ENCODE assay signal across 14 cellular contexts in genomic region chr2:28399289-28399688, GRCh38. TPM values are rescaled to one million over a fixed set of nuclear protein-coding genes. Genes with fewer than 3 reads are reported as not detected.
DNase-seq lines count a peak whose midpoint lies in the region; ATAC-seq and TF ChIP-seq lines count a peak whose summit lies in the region.
"Had no signal": no experiment of that assay in that cellular context is flagged by ENCODE, and none has a peak within 500 bp of the region (broad histone marks: within the 10 kb centered on the region; RNA-seq: fewer than 3 reads in every experiment).

No MANE protein-coding gene starts in this region.

- H3K27ac ChIP-seq in ascending aorta (peak overlapping the region; percentile 99 to 100), hepatocyte (peak overlapping the region; percentile 100), skin epidermis (peak overlapping the region in 17 of 21 experiments; percentile 6 to 100 (median 99))

- H3K36me3 ChIP-seq in ascending aorta (peaks cover 32 to 60% of the 10 kb centered on the region in 2 donors), hepatocyte (replicated peaks; ENCODE audit: insufficient read depth, low read depth) (no peaks in the 10 kb centered on the region), BE2C (peaks cover 18% of the 10 kb centered on the region)

- peaks cover 6% of the 10 kb centered on the region for H3K36me3 Mint-ChIP-seq in natural killer cell treated with Interleukin-12 subunit alpha and Interleukin-12 subunit beta and Interleukin-15 and Interleukin-18, amount 100 ng/mL, for 72 hours
- H3K36me3 Mint-ChIP-seq: stimulated activated effector memory CD8-positive, alpha-beta T cell treated with anti-CD3 and anti-CD28 coated beads, Interleukin-12 subunit alpha, Interleukin-12 subunit beta, amount 100 ng/mL, for 72 hours had no signal

- no peaks in the 10 kb centered on the region for H3K9me2 ChIP-seq in hepatocyte (replicated peaks; ENCODE audit: insufficient read depth)

- H3K27me3 Mint-ChIP-seq in natural killer cell treated with Interleukin-12 subunit alpha and Interleukin-12 subunit beta and Interleukin-15 and Interleukin-18, amount 100 ng/mL, for 72 hours, result no peaks in the 10 kb centered on the region
- H3K27me3 Mint-ChIP-seq: activated CD4-positive, alpha-beta T cell treated with anti-CD3 and anti-CD28 coated beads, Interleukin-2, amount 10 ng/mL, durations not matched to agents 7 days and 5 days had no signal

- H3K4me1 ChIP-seq in ascending aorta (peaks cover 19 to 62% of the 10 kb centered on the region in 2 donors), hepatocyte (ENCODE audit: insufficient read depth) (peaks cover 48% of the 10 kb centered on the region), BE2C (peaks cover 11% of the 10 kb centered on the region; the same call in 1 of the 2 replicates)

- peak overlapping the region; percentile 71 for H3K4me2 ChIP-seq in hepatocyte

- no peak for ATAC-seq in natural killer cell treated with Interleukin-12 subunit alpha and Interleukin-12 subunit beta and Interleukin-15 and Interleukin-18, amount 100 ng/mL, for 72 hours

- H4K20me1 ChIP-seq in hepatocyte (ENCODE audit: insufficient read depth, poor library complexity, severe bottlenecking), result peaks cover 98% of the 10 kb centered on the region

- H3K27me3 ChIP-seq in ascending aorta (no peaks in the 10 kb centered on the region), hepatocyte (no peaks in the 10 kb centered on the region), BE2C (no peaks in the 10 kb centered on the region)
- H3K27me3 ChIP-seq: MG63 had no signal

- H3K9me3 ChIP-seq in ascending aorta, result no peaks in the 10 kb centered on the region
- no peaks in the 10 kb centered on the region for H3K9me3 ChIP-seq in hepatocyte (ENCODE audit: low read depth)
- H3K9me3 ChIP-seq in BE2C, result no peaks in the 10 kb centered on the region
- H3K9me3 ChIP-seq: MG63 had no signal

- DNase-seq in ELF-1 (ENCODE audit: low read depth, low spot score) (peak; percentile 1), ascending aorta (ENCODE audit: low spot score in 2 of 2) (no peak), hepatocyte (ENCODE audit: low spot score) (no peak), BE2C (no peak)
- no peak for DNase-seq in natural killer cell treated with Interleukin-12 subunit alpha and Interleukin-12 subunit beta and Interleukin-15 and Interleukin-18, amount 100 ng/mL, for 72 hours (ENCODE audit: low spot score)
- DNase-seq in stimulated activated CD4-positive, alpha-beta T cell treated with anti-CD3 and anti-CD28 coated beads, Interleukin-15, amount 100 ng/mL, for 24 hours, result no peak
- DNase-seq: activated CD4-positive, alpha-beta T cell treated with anti-CD3 and anti-CD28 coated beads, Interleukin-2, amount 10 ng/mL, durations not matched to agents 7 days and 5 days; activated naive CD4-positive, alpha-beta T cell; foreskin melanocyte; MG63; nucleus accumbens; stimulated activated CD4-positive, alpha-beta T cell treated with anti-CD3 and anti-CD28 coated beads, Interleukin-2, amount 100 ng/mL, for 24 hours had no signal

- peak overlapping the region; percentile 81 to 96 for H3K4me3 ChIP-seq in ascending aorta
- H3K4me3 ChIP-seq in hepatocyte, result no peak overlapping the region
- H3K4me3 ChIP-seq in skin epidermis, result peak overlapping the region in 4 of 7 experiments; percentile 5 to 84 (median 76)
- H3K4me3 ChIP-seq in BE2C (ENCODE audit: low read depth, low read length), result no peak overlapping the region

- peaks cover 50 to 60% of the 10 kb centered on the region in 2 donors for H3K4me1 Mint-ChIP-seq in natural killer cell treated with Interleukin-12 subunit alpha and Interleukin-12 subunit beta and Interleukin-15 and Interleukin-18, amount 100 ng/mL, for 72 hours (ENCODE audit: low read depth in 2 of 2)

- no peak overlapping the region for H3K4me3 Mint-ChIP-seq in natural killer cell treated with Interleukin-12 subunit alpha and Interleukin-12 subunit beta and Interleukin-15 and Interleukin-18, amount 100 ng/mL, for 72 hours
- H3K4me3 Mint-ChIP-seq: activated CD4-positive, alpha-beta T cell treated with anti-CD3 and anti-CD28 coated beads, Interleukin-2, amount 10 ng/mL, durations not matched to agents 7 days and 5 days; stimulated activated effector memory CD8-positive, alpha-beta T cell treated with anti-CD3 and anti-CD28 coated beads, Interleukin-12 subunit alpha, Interleukin-12 subunit beta, amount 100 ng/mL, for 72 hours had no signal

- WGBS in hepatocyte (ENCODE audit: low lambda C conversion rate, missing lambda C conversion rate), result 83% methylated on average over 11 of the region's 11 CpGs

- peaks cover 98% of the 10 kb centered on the region for H3K79me2 ChIP-seq in hepatocyte

- no peak overlapping the region for H3K27ac Mint-ChIP-seq in natural killer cell treated with Interleukin-12 subunit alpha and Interleukin-12 subunit beta and Interleukin-15 and Interleukin-18, amount 100 ng/mL, for 72 hours
- H3K27ac Mint-ChIP-seq: activated CD4-positive, alpha-beta T cell treated with anti-CD3 and anti-CD28 coated beads, Interleukin-2, amount 10 ng/mL, durations not matched to agents 7 days and 5 days; stimulated activated effector memory CD8-positive, alpha-beta T cell treated with anti-CD3 and anti-CD28 coated beads, Interleukin-12 subunit alpha, Interleukin-12 subunit beta, amount 100 ng/mL, for 72 hours had no signal

- H3K9me3 Mint-ChIP-seq in natural killer cell treated with Interleukin-12 subunit alpha and Interleukin-12 subunit beta and Interleukin-15 and Interleukin-18, amount 100 ng/mL, for 72 hours, result no peaks in the 10 kb centered on the region
- H3K9me3 Mint-ChIP-seq: activated CD4-positive, alpha-beta T cell treated with anti-CD3 and anti-CD28 coated beads, Interleukin-2, amount 10 ng/mL, durations not matched to agents 7 days and 5 days; stimulated activated effector memory CD8-positive, alpha-beta T cell treated with anti-CD3 and anti-CD28 coated beads, Interleukin-12 subunit alpha, Interleukin-12 subunit beta, amount 100 ng/mL, for 72 hours had no signal

- intact Hi-C loops in ascending aorta (cut with DNase I), result loop anchor here (5.0 to 10.0 kb wide), 4 partner anchors 172 to 677 kb away; partner anchors contain the start of gene PPP1CB

- no peak overlapping the region for H2AFZ ChIP-seq in hepatocyte

- TF ChIP-seq CTCF in ascending aorta (IDR thresholded peaks at IDR 0.05) (no peak), hepatocyte (IDR thresholded peaks at IDR 0.05; ENCODE audit: poor library complexity) (no peak), BE2C (IDR thresholded peaks at IDR 0.05; ENCODE audit: low read depth, low read length) (no peak)

RNA-seq across cellular contexts. Expression of gene FOSL2, which starts 6.6 kb away (rescaled TPM):
- total RNA-seq in ascending aorta, result 185 TPM
- total RNA-seq in hepatocyte, result 148 and 164 TPM in 2 replicates
- 84.0 and 91.1 TPM in 2 replicates for polyA plus RNA-seq in hepatocyte
- 10 to 100 TPM; 44.5 to 52.5 TPM for total RNA-seq in natural killer cell treated with Interleukin-12 subunit alpha and Interleukin-12 subunit beta and Interleukin-15 and Interleukin-18, amount 100 ng/mL, for 72 hours
- 16.2 TPM for polyA plus RNA-seq in BE2C (2012; ENCODE audit: insufficient read depth, insufficient read length, low read depth)

Comparison
In these comparisons a context has a peak if more than half of its experiments do, and no peak if none do; other contexts are left out.
1. H3K4me3 ChIP-seq: peak in ascending aorta (2 of 2) and skin epidermis (4 of 7); none in hepatocyte (single experiment) and BE2C (single experiment).
2. Peak in every context shown above with its lines, with median percentiles within 50 percentile points of each other: H3K27ac ChIP-seq.